In genomic region chr6:11320914-11321549, GRCh38 we compare ENCODE assay signal across 21 cellular contexts.
"Had no signal": no experiment of that assay in that cellular context is flagged by ENCODE, and none has a peak within 500 bp of the region (broad histone marks: within the 10 kb centered on the region; RNA-seq: fewer than 3 reads in every experiment).

No MANE protein-coding gene starts in this region.

- H3K9me3 Mint-ChIP-seq: activated CD8-positive, alpha-beta T cell treated with anti-CD3 and anti-CD28 coated beads for 36 hours; activated naive CD4-positive, alpha-beta T cell treated with anti-CD3 and anti-CD28 coated beads, Interleukin-2, amount 50 U/mL, for 24 hours; dendritic cell treated with granulocyte-macrophage colony-stimulating factor and Interleukin-4, amounts not matched to agents 40 ng/mL and 50 ng/mL, for 4 days; naive thymus-derived CD8-positive, alpha-beta T cell; stimulated activated naive B cell treated with anti-CD40 and anti-IgM and Interleukin-4, amounts not matched to agents 10 μg/mL and 1 μg/mL and 100 μg/mL, for 72 hours had no signal

- H3K27me3 ChIP-seq: cardiac muscle cell, gastroesophageal sphincter, heart left ventricle, pancreas, spleen, upper lobe of right lung had no signal

- H3K4me3 Mint-ChIP-seq: activated CD4-positive, alpha-beta T cell treated with anti-CD3 and anti-CD28 coated beads, Interleukin-2, amount 10 ng/mL, durations not matched to agents 24 days and 14 days; activated CD8-positive, alpha-beta T cell treated with anti-CD3 and anti-CD28 coated beads for 36 hours; activated naive CD4-positive, alpha-beta T cell treated with anti-CD3 and anti-CD28 coated beads, Interleukin-2, amount 50 U/mL, for 24 hours; dendritic cell treated with granulocyte-macrophage colony-stimulating factor and Interleukin-4, amounts not matched to agents 40 ng/mL and 50 ng/mL, for 4 days; naive thymus-derived CD8-positive, alpha-beta T cell; stimulated activated naive B cell treated with anti-CD40 and anti-IgM and Interleukin-4, amounts not matched to agents 10 μg/mL and 1 μg/mL and 100 μg/mL, for 72 hours had no signal

- H3K27me3 Mint-ChIP-seq: activated CD4-positive, alpha-beta T cell treated with anti-CD3 and anti-CD28 coated beads, Interleukin-2, amount 10 ng/mL, durations not matched to agents 24 days and 14 days; activated CD8-positive, alpha-beta T cell treated with anti-CD3 and anti-CD28 coated beads for 36 hours; activated naive CD4-positive, alpha-beta T cell treated with anti-CD3 and anti-CD28 coated beads, Interleukin-2, amount 50 U/mL, for 24 hours; naive thymus-derived CD8-positive, alpha-beta T cell; stimulated activated naive B cell treated with anti-CD40 and anti-IgM and Interleukin-4, amounts not matched to agents 10 μg/mL and 1 μg/mL and 100 μg/mL, for 72 hours had no signal

- FAIRE-seq: pancreas had no signal

- H3K27ac Mint-ChIP-seq: activated CD8-positive, alpha-beta T cell treated with anti-CD3 and anti-CD28 coated beads for 36 hours; activated naive CD4-positive, alpha-beta T cell treated with anti-CD3 and anti-CD28 coated beads, Interleukin-2, amount 50 U/mL, for 24 hours had no signal

- H3K27ac ChIP-seq: cardiac muscle cell, gastroesophageal sphincter, pancreas, thoracic aorta, upper lobe of right lung had no signal

- H3K9me3 ChIP-seq: gastroesophageal sphincter, heart left ventricle, pancreas, spleen, thoracic aorta, upper lobe of right lung had no signal

- H3K36me3 ChIP-seq: cardiac muscle cell, gastroesophageal sphincter, heart left ventricle, pancreas, thoracic aorta, upper lobe of right lung had no signal

- DNase-seq: activated CD4-positive, alpha-beta T cell treated with anti-CD3 and anti-CD28 coated beads, Interleukin-2, amount 10 ng/mL, durations not matched to agents 24 days and 14 days; activated CD4-positive, CD25-positive, alpha-beta regulatory T cell; activated CD8-positive, alpha-beta T cell treated with anti-CD3 and anti-CD28 coated beads for 36 hours; activated effector memory CD4-positive, alpha-beta T cell treated with Interleukin-2 at 50 U/mL for 16 hours; activated T-cell treated with anti-CD3 and anti-CD28 coated beads, Interleukin-2, amount 50 U/mL, for 1 hour; effector CD8-positive, alpha-beta T cell; heart left ventricle; left ventricle myocardium superior; mesenchymal stem cell; naive thymus-derived CD8-positive, alpha-beta T cell; pancreas; spleen; stimulated activated CD4-positive, alpha-beta T cell treated with anti-CD3 and anti-CD28 coated beads, Interleukin-4, amount 100 ng/mL, for 4 hours; stimulated activated naive B cell treated with anti-CD40 and anti-IgM and Interleukin-4, amounts not matched to agents 10 μg/mL and 1 μg/mL and 100 μg/mL, for 72 hours; upper lobe of right lung had no signal

- ATAC-seq: activated CD8-positive, alpha-beta T cell treated with anti-CD3 and anti-CD28 coated beads for 36 hours; esophagus mucosa; gastroesophageal sphincter; heart left ventricle; left ventricle myocardium superior; naive thymus-derived CD8-positive, alpha-beta T cell; pancreas; stimulated activated naive B cell treated with anti-CD40 and anti-IgM and Interleukin-4, amounts not matched to agents 10 μg/mL and 1 μg/mL and 100 μg/mL, for 72 hours; upper lobe of right lung had no signal

- H3K4me1 ChIP-seq: pancreas had no signal

- H3K4me3 ChIP-seq: cardiac muscle cell, gastroesophageal sphincter, heart left ventricle, pancreas, spleen, thoracic aorta, upper lobe of right lung had no signal
